ENCODE assay signal across 1 cellular context in genomic region chr10:103618027-103618385, GRCh38.
TF ChIP-seq lines count a peak whose summit lies in the region.

No MANE protein-coding gene starts in this region.

TF ChIP-seq in K562, 482 proteins besides CTCF, POLR2A, EP300 and RAD21 (continued from another document):
- TF ChIP-seq MYNN (IDR thresholded peaks at IDR 0.05) (no peak), MYNN (CRISPR knock-in tag; IDR thresholded peaks at IDR 0.05) (no peak), ADNP (tag; IDR thresholded peaks at IDR 0.05) (no peak)
